8 cellular contexts compared by ENCODE assay signal in the genomic region with DNA sequence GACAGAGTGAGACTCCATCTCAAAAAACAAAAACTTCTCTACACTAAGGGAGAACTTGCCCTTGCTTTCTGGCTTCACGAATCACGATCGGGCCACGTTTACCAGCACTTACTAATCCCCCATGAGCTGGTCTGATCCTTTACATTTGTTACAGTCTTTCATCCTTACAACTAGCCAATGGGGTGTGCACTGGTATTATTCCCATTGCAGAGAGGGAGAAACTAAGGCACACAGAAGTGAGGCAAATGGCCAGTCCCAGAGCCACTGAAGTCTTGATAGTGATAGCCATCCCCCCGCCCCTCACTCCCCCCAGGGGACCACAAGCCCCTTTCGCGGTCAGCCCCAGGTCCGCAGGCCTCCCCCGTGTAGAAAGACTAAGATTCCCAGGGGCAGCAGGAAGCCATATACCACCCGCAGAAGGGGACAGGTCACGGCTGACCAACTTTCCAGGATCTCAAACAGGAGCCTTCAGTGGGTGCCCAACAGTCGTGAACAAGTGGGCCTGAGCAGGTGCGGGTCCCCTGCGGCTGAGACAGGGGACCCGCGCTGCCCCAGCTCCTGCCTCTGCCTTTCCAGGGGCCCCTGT. TPM values are rescaled to one million over a fixed set of nuclear protein-coding genes. Genes with fewer than 3 reads are reported as not detected.
DNase-seq lines count a peak whose midpoint lies in the region; ATAC-seq and TF ChIP-seq lines count a peak whose summit lies in the region.

No MANE protein-coding gene starts in this region.

- peaks cover 6% of the 10 kb centered on the region for H3K4me1 ChIP-seq in HUES48 (ENCODE audit: control insufficient read depth, insufficient read depth, low read length)

- peaks cover 36% of the 10 kb centered on the region for H3K4me1 Mint-ChIP-seq in CD14-positive monocyte
- peaks cover 32% of the 10 kb centered on the region for H3K4me1 Mint-ChIP-seq in chondrocyte (ENCODE audit: low read depth)
- peaks cover 10 to 15% of the 10 kb centered on the region in 2 donors for H3K4me1 Mint-ChIP-seq in natural killer cell treated with Interleukin-12 subunit alpha and Interleukin-12 subunit beta and Interleukin-15 and Interleukin-18, amount 100 ng/mL, for 72 hours (ENCODE audit: low read depth in 2 of 2)

- H3K36me3 Mint-ChIP-seq in CD14-positive monocyte (peaks cover 3 to 10% of the 10 kb centered on the region in 2 donors), chondrocyte (ENCODE audit: low read depth) (no peaks in the 10 kb centered on the region)
- no peaks in the 10 kb centered on the region for H3K36me3 Mint-ChIP-seq in natural killer cell treated with Interleukin-12 subunit alpha and Interleukin-12 subunit beta and Interleukin-15 and Interleukin-18, amount 100 ng/mL, for 72 hours

- H3K4me3 Mint-ChIP-seq in CD14-positive monocyte (peak overlapping the region; percentile 82 to 87), chondrocyte (ENCODE audit: unreplicated experiment) (peak overlapping the region; percentile 73)
- peak overlapping the region; percentile 81 for H3K4me3 Mint-ChIP-seq in natural killer cell treated with Interleukin-12 subunit alpha and Interleukin-12 subunit beta and Interleukin-15 and Interleukin-18, amount 100 ng/mL, for 72 hours

- no peaks in the 10 kb centered on the region for H3K36me3 ChIP-seq in HUES48 (ENCODE audit: control insufficient read depth, insufficient read depth, low read length)

- no peak overlapping the region for H3K9ac ChIP-seq in HUES48 (ENCODE audit: low read depth, low read length)

- no peaks in the 10 kb centered on the region for H3K27me3 ChIP-seq in HUES48 (ENCODE audit: control insufficient read depth, insufficient read depth, low read length)

- H3K27ac Mint-ChIP-seq in CD14-positive monocyte, result peak overlapping the region in 3 of 7 donors; percentile 49 to 70 (median 69)
- no peak overlapping the region for H3K27ac Mint-ChIP-seq in chondrocyte (ENCODE audit: unreplicated experiment)
- H3K27ac Mint-ChIP-seq in natural killer cell treated with Interleukin-12 subunit alpha and Interleukin-12 subunit beta and Interleukin-15 and Interleukin-18, amount 100 ng/mL, for 72 hours, result peak overlapping the region in 1 of 2 donors; percentile 60

- H3K27me3 Mint-ChIP-seq in CD14-positive monocyte (ENCODE audit: low read depth in 3 of 3), result peaks cover 4 to 9% (median 5%) of the 10 kb centered on the region in 3 donors
- no peaks in the 10 kb centered on the region for H3K27me3 Mint-ChIP-seq in chondrocyte (ENCODE audit: low read depth)
- no peaks in the 10 kb centered on the region for H3K27me3 Mint-ChIP-seq in natural killer cell treated with Interleukin-12 subunit alpha and Interleukin-12 subunit beta and Interleukin-15 and Interleukin-18, amount 100 ng/mL, for 72 hours

- no peak overlapping the region for H3K27ac ChIP-seq in HUES48 (ENCODE audit: low read depth, low read length)

- no peak for ATAC-seq in natural killer cell treated with Interleukin-12 subunit alpha and Interleukin-12 subunit beta and Interleukin-15 and Interleukin-18, amount 100 ng/mL, for 72 hours

- peaks cover 0 to 5% (median 2%) of the 10 kb centered on the region in 7 donors for H3K9me3 Mint-ChIP-seq in CD14-positive monocyte
- no peaks in the 10 kb centered on the region for H3K9me3 Mint-ChIP-seq in chondrocyte (ENCODE audit: low read depth)
- no peaks in the 10 kb centered on the region for H3K9me3 Mint-ChIP-seq in natural killer cell treated with Interleukin-12 subunit alpha and Interleukin-12 subunit beta and Interleukin-15 and Interleukin-18, amount 100 ng/mL, for 72 hours

- peak overlapping the region; percentile 67 for H3K4me3 ChIP-seq in HUES48 (ENCODE audit: low read depth, low read length)

- no peak for DNase-seq in CD14-positive monocyte (ENCODE audit: low spot score)
- DNase-seq in chondrocyte (ENCODE audit: low spot score), result no peak
- no peak for DNase-seq in natural killer cell treated with Interleukin-12 subunit alpha and Interleukin-12 subunit beta and Interleukin-15 and Interleukin-18, amount 100 ng/mL, for 72 hours (ENCODE audit: low spot score)
- no peak for DNase-seq in H4 (ENCODE audit: low spot score)
- no peak for DNase-seq in EL
- DNase-seq in NAMALWA (ENCODE audit: low spot score), result no peak
- no peak for DNase-seq in 8988T

- intact Hi-C loops in CD14-positive monocyte (cut with micrococcal nuclease), result loop anchor here (5.0 to 10.0 kb wide), 2 partner anchors 40 to 128 kb away; a partner anchor contains a TSS

- H3K9me3 ChIP-seq in HUES48 (ENCODE audit: control insufficient read depth, insufficient read depth, low read length), result no peaks in the 10 kb centered on the region; the same call in 1 of the 2 replicates

- TF ChIP-seq CTCF in CD14-positive monocyte (IDR thresholded peaks at IDR 0.05) (no peak), chondrocyte (IDR thresholded peaks at IDR 0.05) (peak; percentile 17)

RNA-seq across cellular contexts. Expression of a gene that starts 0.8 kb away (rescaled TPM):
- polyA plus RNA-seq in CD14-positive monocyte, result 1 to 10 TPM; 3.0 to 3.8 TPM
- total RNA-seq in chondrocyte, result 8.2 to 18.6 TPM (median 17.2 TPM) in 3 replicates
- 1 to 10 TPM; 1.9 to 3.0 TPM for total RNA-seq in natural killer cell treated with Interleukin-12 subunit alpha and Interleukin-12 subunit beta and Interleukin-15 and Interleukin-18, amount 100 ng/mL, for 72 hours
- 0.21 and 0.81 TPM in 2 replicates for total RNA-seq in H4 (2014; rRNA removed; shearing (Covaris generic))

RNA-seq across cellular contexts. Expression of a gene that starts 32.1 kb away (rescaled TPM):
- 100 to 1,000 TPM; 107 to 166 TPM for polyA plus RNA-seq in CD14-positive monocyte
- total RNA-seq in chondrocyte, result 31.3 to 38.3 TPM (median 35.9 TPM) in 3 replicates
- total RNA-seq in natural killer cell treated with Interleukin-12 subunit alpha and Interleukin-12 subunit beta and Interleukin-15 and Interleukin-18, amount 100 ng/mL, for 72 hours, result 10 to 100 TPM; 92.9 to 98.3 TPM
- 5.8 and 7.6 TPM in 2 replicates for total RNA-seq in H4 (2014; rRNA removed; shearing (Covaris generic))

RNA-seq across cellular contexts. Expression of a gene that starts 38.4 kb away (rescaled TPM):
- 10 to 100 TPM; 59.5 to 68.1 TPM for polyA plus RNA-seq in CD14-positive monocyte
- total RNA-seq in chondrocyte, result 24.3 to 28.1 TPM (median 24.7 TPM) in 3 replicates
- 10 to 100 TPM; 23.9 to 30.7 TPM for total RNA-seq in natural killer cell treated with Interleukin-12 subunit alpha and Interleukin-12 subunit beta and Interleukin-15 and Interleukin-18, amount 100 ng/mL, for 72 hours
- 15.7 and 33.0 TPM in 2 replicates for total RNA-seq in H4 (2014; rRNA removed; shearing (Covaris generic))
